8 cellular contexts compared by ENCODE assay signal in genomic region chr2:121596221-121597080, GRCh38. TPM values are rescaled to one million over a fixed set of nuclear protein-coding genes. Genes with fewer than 3 reads are reported as not detected.
A peak's percentile ranks its signal among the peaks of the same experiment; 100 is the strongest.
DNase-seq lines count a peak whose midpoint lies in the region; ATAC-seq, FAIRE-seq and TF ChIP-seq lines count a peak whose summit lies in the region.

No MANE protein-coding gene starts in this region.

- H3K4me1 Mint-ChIP-seq in dendritic cell treated with granulocyte-macrophage colony-stimulating factor and Interleukin-4, amounts not matched to agents 40 ng/mL and 50 ng/mL, for 4 days (ENCODE audit: low read depth): peaks cover 32% of the 10 kb centered on the region

- H3K4me1 ChIP-seq in SJCRH30 (peaks cover 16% of the 10 kb centered on the region), upper lobe of right lung (peaks cover 18% of the 10 kb centered on the region)

- no peaks in the 10 kb centered on the region for H3K36me3 ChIP-seq in SJCRH30
- no peaks in the 10 kb centered on the region for H3K36me3 ChIP-seq in upper lobe of right lung

- H3K27me3 ChIP-seq in SJCRH30 (no peaks in the 10 kb centered on the region), upper lobe of right lung (no peaks in the 10 kb centered on the region)

- TF ChIP-seq CTCF in upper lobe of right lung (IDR thresholded peaks at IDR 0.05): peak; percentile 46

- H3K9me3 ChIP-seq in SJCRH30 (replicated peaks) (no peaks in the 10 kb centered on the region), upper lobe of right lung (no peaks in the 10 kb centered on the region)

- H3K36me3 Mint-ChIP-seq in dendritic cell treated with granulocyte-macrophage colony-stimulating factor and Interleukin-4, amounts not matched to agents 40 ng/mL and 50 ng/mL, for 4 days (ENCODE audit: low read depth): peaks cover 10% of the 10 kb centered on the region

- DNase-seq in Right ventricle myocardium inferior (ENCODE audit: missing footprints) (peak; percentile 64), cardiac septum (ENCODE audit: low spot score) (no peak), HTR-8/SVneo (ENCODE audit: insufficient read length, low spot score) (peak; percentile 44), SJCRH30 (peak; percentile 31 to 75), lung microvascular endothelial cell (ENCODE audit: low read depth in 2 of 2) (peak; percentile 52 to 71), upper lobe of right lung (no peak)

- H3K4me3 ChIP-seq in SJCRH30 (peak overlapping the region; percentile 25), upper lobe of right lung (peak overlapping the region; percentile 20)

- H3K27ac ChIP-seq in SJCRH30 (peak overlapping the region; percentile 26; the same call in 1 of the 2 replicates), upper lobe of right lung (peak overlapping the region; percentile 49)

- peak; percentile 78 for ATAC-seq in Right ventricle myocardium inferior
- peak; percentile 57 for ATAC-seq in GM21576 (IDR thresholded peaks at IDR 0.05; ENCODE audit: unreplicated experiment)
- ATAC-seq in upper lobe of right lung: peak; percentile 94

- H3K27ac Mint-ChIP-seq in dendritic cell treated with granulocyte-macrophage colony-stimulating factor and Interleukin-4, amounts not matched to agents 40 ng/mL and 50 ng/mL, for 4 days: peak overlapping the region; percentile 83

- peak overlapping the region; percentile 69 for H3K4me3 Mint-ChIP-seq in dendritic cell treated with granulocyte-macrophage colony-stimulating factor and Interleukin-4, amounts not matched to agents 40 ng/mL and 50 ng/mL, for 4 days

- intact Hi-C loops in Right ventricle myocardium inferior (cut with DNase I) (loop anchor here (1.0 to 5.0 kb wide), 3 partner anchors 53 to 121 kb away; partner anchors contain the start of gene CLASP1), cardiac septum (cut with DNase I) (no loop called here), upper lobe of right lung (cut with DNase I) (no loop called here)
- intact Hi-C loops in dendritic cell treated with granulocyte-macrophage colony-stimulating factor and Interleukin-4, amounts not matched to agents 40 ng/mL and 50 ng/mL, for 4 days (cut with micrococcal nuclease): loop anchor here (1.0 to 5.0 kb wide), 3 partner anchors 53 to 121 kb away; partner anchors contain the start of genes CLASP1 and RNU4ATAC

- no peaks in the 10 kb centered on the region for H3K9me3 Mint-ChIP-seq in dendritic cell treated with granulocyte-macrophage colony-stimulating factor and Interleukin-4, amounts not matched to agents 40 ng/mL and 50 ng/mL, for 4 days

- no peak for FAIRE-seq in HTR-8/SVneo (lab: Jason Lieb, UNC)

- no peaks in the 10 kb centered on the region for H3K27me3 Mint-ChIP-seq in dendritic cell treated with granulocyte-macrophage colony-stimulating factor and Interleukin-4, amounts not matched to agents 40 ng/mL and 50 ng/mL, for 4 days

RNA-seq across cellular contexts. Expression of gene CLASP1, which starts 52.8 kb away (rescaled TPM):
- total RNA-seq in Right ventricle myocardium inferior (66.3 TPM), cardiac septum (66.1 TPM), lung microvascular endothelial cell (25.5 and 31.9 TPM in 2 replicates), upper lobe of right lung (44.5 TPM)
- 53.0 and 53.8 TPM in 2 replicates for total RNA-seq in SJCRH30 (2014; rRNA removed; shearing (Covaris generic))

Comparison
In these comparisons a context has a peak if more than half of its experiments do, and no peak if none do; other contexts are left out.
1. DNase-seq: peak in Right ventricle myocardium inferior (single experiment), HTR-8/SVneo (single experiment), SJCRH30 (2 of 2) and lung microvascular endothelial cell (2 of 2); none in cardiac septum (single experiment) and upper lobe of right lung (single experiment).
2. intact Hi-C loops: an anchor here in Right ventricle myocardium inferior (1.0 to 5.0 kb wide) and dendritic cell treated with granulocyte-macrophage colony-stimulating factor and Interleukin-4, amounts not matched to agents 40 ng/mL and 50 ng/mL, for 4 days (1.0 to 5.0 kb wide); none called in cardiac septum and upper lobe of right lung.
3. Peak in every context shown above with its lines, with median percentiles within 50 percentile points of each other: ATAC-seq.